ENCODE assay signal across 8 cellular contexts in genomic region chr10:103181244-103181643, GRCh38. TPM values are rescaled to one million over a fixed set of nuclear protein-coding genes. Genes with fewer than 3 reads are reported as not detected.
A peak's percentile ranks its signal among the peaks of the same experiment; 100 is the strongest.
DNase-seq lines count a peak whose midpoint lies in the region; ATAC-seq and TF ChIP-seq lines count a peak whose summit lies in the region.

No MANE protein-coding gene starts in this region.

- H3K79me2 ChIP-seq in OCI-LY7 (ENCODE audit: insufficient read depth, low read depth, low read length), result peaks cover 96% of the 10 kb centered on the region

- H3K4me1 ChIP-seq in OCI-LY7 (ENCODE audit: insufficient read depth, low read length, poor library complexity, severe bottlenecking), result peaks cover 98% of the 10 kb centered on the region

- H3K36me3 ChIP-seq in OCI-LY7 (ENCODE audit: insufficient read depth, low read length), result peaks cover 31% of the 10 kb centered on the region

- peak overlapping the region; percentile 78 for H3K4me2 ChIP-seq in OCI-LY7 (ENCODE audit: low read length)

- BruUV-seq in OCI-LY7 (replicated peaks; lab: Mats Ljungman, UMichigan), result no TSS peak

- CTCF ChIA-PET in OCI-LY7 (lab: Charles Lee; ENCODE audit: unreplicated experiment), result no interaction called here
- CTCF ChIA-PET in RWPE1 (lab: Yijun Ruan, JAX), result no interaction called here

- H3K4me3 ChIP-seq in OCI-LY7 (ENCODE audit: low read depth, low read length, poor library complexity, severe bottlenecking), result peak overlapping the region; percentile 59

- no peaks in the 10 kb centered on the region for H4K20me1 ChIP-seq in OCI-LY7 (ENCODE audit: insufficient read depth, low read length)

- POLR2A ChIA-PET in OCI-LY7 (lab: Charles Lee), result interaction anchor here (0.6 to 1.6 kb wide), 6 partner anchors 12 to 370 kb away, joined by 3 to 4 read pairs (median 4); partner anchors contain the start of gene NT5C2
- POLR2A ChIA-PET in RWPE1 (lab: Yijun Ruan, JAX; ENCODE audit: low non-redundant PET), result no interaction called here

- H3K9me3 ChIP-seq in OCI-LY7 (ENCODE audit: low read length), result no peaks in the 10 kb centered on the region

- ATAC-seq in HG02798 (IDR thresholded peaks at IDR 0.05; ENCODE audit: poor library complexity, unreplicated experiment), result peak; percentile 81
- peak; percentile 36 for ATAC-seq in left lobe of liver
- no peak for ATAC-seq in HG02840 (IDR thresholded peaks at IDR 0.05; ENCODE audit: low FRiP score, unreplicated experiment)

- H3K27ac ChIP-seq in OCI-LY7 (ENCODE audit: low read depth, low read length, poor library complexity, severe bottlenecking) (peak overlapping the region; percentile 99), RWPE1 (no peak overlapping the region)

- H3K9me2 ChIP-seq in OCI-LY7 (ENCODE audit: insufficient read depth, low read length), result no peaks in the 10 kb centered on the region

- intact Hi-C loops in OCI-LY7 (cut with micrococcal nuclease; ENCODE audit: unreplicated experiment), result loop anchor here (1.0 kb wide), 1 partner anchor 11 kb away; no protein-coding TSS in a partner anchor

- in situ Hi-C loops in GM13976 (cut with MboI; ENCODE audit: low sequenced_read_pairs, unreplicated experiment), result no loop called here

- DNase-seq in GM13976 (ENCODE audit: low spot score), result peak; percentile 27
- peak; percentile 96 for DNase-seq in OCI-LY7 (ENCODE audit: low spot score)
- no peak for DNase-seq in left lobe of liver (ENCODE audit: low spot score)
- DNase-seq in NCI-H2081 treated with DMSO at 0.1 percent for 48 hours (lab: John Stamatoyannopoulos, UW), result no peak
- no peak for DNase-seq in RWPE1 (ENCODE audit: low spot score)
- no peak for DNase-seq in DMS114 treated with DMSO at 0.1 percent for 48 hours (lab: John Stamatoyannopoulos, UW; ENCODE audit: unreplicated experiment)

- peak overlapping the region; percentile 33; the same call in 1 of the 2 replicates for H2AFZ ChIP-seq in OCI-LY7 (ENCODE audit: low read length)

- TF ChIP-seq CTCF in GM13976 (IDR thresholded peaks at IDR 0.05; ENCODE audit: borderline replicate concordance, control extremely low read depth, extremely low read depth, insufficient read depth, missing control alignments) (no peak), OCI-LY7 (conservative IDR thresholded peaks at IDR 0.05; ENCODE audit: low read length) (no peak), RWPE1 (conservative IDR thresholded peaks at IDR 0.05; ENCODE audit: low read depth) (no peak)

RNA-seq across cellular contexts. Expression of gene NT5C2, which starts 11.8 kb away (rescaled TPM):
- total RNA-seq in OCI-LY7 (2014; rRNA removed; shearing (Covaris generic)), result 72.0 and 73.5 TPM in 2 replicates
- 87.3 and 118 TPM in 2 replicates for total RNA-seq in OCI-LY7 (2022)
- total RNA-seq in left lobe of liver, result 21.3 TPM

Comparison
In these comparisons a context has a peak if more than half of its experiments do, and no peak if none do; other contexts are left out.
1. DNase-seq: peak in GM13976 (single experiment) and OCI-LY7 (single experiment); none in left lobe of liver (single experiment), NCI-H2081 treated with DMSO at 0.1 percent for 48 hours (single experiment), RWPE1 (single experiment) and DMS114 treated with DMSO at 0.1 percent for 48 hours (single experiment).